In genomic region chr2:88959480-88960204, GRCh38 we compare ENCODE assay signal across 20 cellular contexts.
A peak's percentile ranks its signal among the peaks of the same experiment; 100 is the strongest.
DNase-seq lines count a peak whose midpoint lies in the region; ATAC-seq, FAIRE-seq and TF ChIP-seq lines count a peak whose summit lies in the region.
"Had no signal": no experiment of that assay in that cellular context is flagged by ENCODE, and none has a peak within 500 bp of the region (broad histone marks: within the 10 kb centered on the region; RNA-seq: fewer than 3 reads in every experiment).

No MANE protein-coding gene starts in this region.

- H3K27ac ChIP-seq in foreskin keratinocyte (no peak overlapping the region), aorta (ENCODE audit: low read depth in 1 of 2, low read length in 2 of 2) (no peak overlapping the region)
- H3K27ac ChIP-seq: KMS-11, transverse colon had no signal

- H3K9me3 ChIP-seq in aorta (ENCODE audit: control insufficient read depth, low read length), result no peaks in the 10 kb centered on the region
- H3K9me3 ChIP-seq: transverse colon had no signal

- WGBS in aorta, 2 donors, result 5 to 9% methylated on average over 2 of the region's 2 CpGs

- ATAC-seq in foreskin keratinocyte (peak; percentile 45), aorta (ENCODE audit: low FRiP score) (no peak), GM21786 (IDR thresholded peaks at IDR 0.05; ENCODE audit: unreplicated experiment) (no peak)
- ATAC-seq: activated CD8-positive, alpha-beta T cell treated with anti-CD3 and anti-CD28 coated beads, Interleukin-2, amount 10 ng/mL, durations not matched to agents 7 days and 5 days had no signal

- POLR2A ChIA-PET in HEK293T (lab: Yijun Ruan, JAX), result no interaction called here

- intact Hi-C loops in aorta (cut with DNase I), result no loop called here

- H3K4me3 ChIP-seq in AG10803 (ENCODE audit: low read length) (no peak overlapping the region), aorta (ENCODE audit: low read length in 2 of 2) (no peak overlapping the region)
- H3K4me3 ChIP-seq: transverse colon had no signal

- no peak for TF ChIP-seq CTCF in AG10803 (conservative IDR thresholded peaks at IDR 0.05; ENCODE audit: low read length)
- peak; percentile 50 for TF ChIP-seq CTCF in foreskin keratinocyte (conservative IDR thresholded peaks at IDR 0.05)
- TF ChIP-seq CTCF in GM20000 (IDR thresholded peaks at IDR 0.05; ENCODE audit: extremely low read depth, missing control alignments), result no peak

- no peaks in the 10 kb centered on the region for H3K27me3 ChIP-seq in foreskin keratinocyte
- no peaks in the 10 kb centered on the region for H3K27me3 ChIP-seq in aorta (ENCODE audit: control insufficient read depth in 1 of 2, insufficient read depth in 2 of 2, low read length in 1 of 2)
- H3K27me3 ChIP-seq: transverse colon had no signal

- H3K36me3 ChIP-seq in aorta (ENCODE audit: control insufficient read depth in 1 of 2, insufficient read depth in 2 of 2, low read length in 1 of 2), result no peaks in the 10 kb centered on the region
- H3K36me3 ChIP-seq: transverse colon had no signal

- CTCF ChIA-PET in HEK293T (lab: Yijun Ruan, JAX), result interaction anchor here (0.6 kb wide), 1 partner anchor 79 kb away, joined by 4 read pairs; no protein-coding TSS in a partner anchor

- FAIRE-seq in HTR-8/SVneo (lab: Jason Lieb, UNC), result no peak
- FAIRE-seq: astrocyte had no signal

- no peaks in the 10 kb centered on the region for H3K4me1 ChIP-seq in foreskin keratinocyte
- no peaks in the 10 kb centered on the region for H3K4me1 ChIP-seq in aorta (ENCODE audit: control insufficient read depth in 1 of 2, insufficient read depth in 2 of 2, low read length in 2 of 2)
- H3K4me1 ChIP-seq: transverse colon had no signal

- DNase-seq in AG10803 (ENCODE audit: low read depth), result peak; percentile 20
- DNase-seq in HEK293T (ENCODE audit: extremely low spot score), result peak; percentile 12
- peak; percentile 19 for DNase-seq in SW480 (ENCODE audit: low spot score)
- DNase-seq in foreskin keratinocyte, result peak; percentile 7 to 27
- DNase-seq in GM20000 (ENCODE audit: low spot score), result no peak
- no peak for DNase-seq in aorta
- no peak for DNase-seq in HTR-8/SVneo (ENCODE audit: insufficient read length, low spot score)
- DNase-seq: activated CD8-positive, alpha-beta T cell treated with anti-CD3 and anti-CD28 coated beads, Interleukin-2, amount 10 ng/mL, durations not matched to agents 7 days and 5 days; effector CD4-positive, alpha-beta T cell; GDM1; GOT3; naive B cell; NCI-H1930; NCI-H526 treated with DMSO at 0.1 percent for 48 hours; SHP77 treated with DMSO at 0.1 percent for 48 hours; stimulated activated CD4-positive, alpha-beta T cell treated with anti-CD3 and anti-CD28 coated beads, Interleukin-2, amount 100 ng/mL, for 24 hours; transverse colon had no signal

TF ChIP-seq in HEK293T, 16 proteins besides CTCF, POLR2A, EP300 and RAD21:
- TF ChIP-seq NFRKB (IDR thresholded peaks at IDR 0.05) (no peak), L3MBTL2 (conservative IDR thresholded peaks at IDR 0.05) (no peak), ARNT (IDR thresholded peaks at IDR 0.05) (no peak), ELF4 (IDR thresholded peaks at IDR 0.05) (no peak), HDGF (IDR thresholded peaks at IDR 0.05; ENCODE audit: borderline replicate concordance) (no peak)

Comparison
In these comparisons a context has a peak if more than half of its experiments do, and no peak if none do; other contexts are left out.
1. DNase-seq: peak in AG10803 (single experiment), HEK293T (single experiment), SW480 (single experiment) and foreskin keratinocyte (2 of 2); none in GM20000 (single experiment), aorta (0 of 2) and HTR-8/SVneo (single experiment).